In the genomic region with DNA sequence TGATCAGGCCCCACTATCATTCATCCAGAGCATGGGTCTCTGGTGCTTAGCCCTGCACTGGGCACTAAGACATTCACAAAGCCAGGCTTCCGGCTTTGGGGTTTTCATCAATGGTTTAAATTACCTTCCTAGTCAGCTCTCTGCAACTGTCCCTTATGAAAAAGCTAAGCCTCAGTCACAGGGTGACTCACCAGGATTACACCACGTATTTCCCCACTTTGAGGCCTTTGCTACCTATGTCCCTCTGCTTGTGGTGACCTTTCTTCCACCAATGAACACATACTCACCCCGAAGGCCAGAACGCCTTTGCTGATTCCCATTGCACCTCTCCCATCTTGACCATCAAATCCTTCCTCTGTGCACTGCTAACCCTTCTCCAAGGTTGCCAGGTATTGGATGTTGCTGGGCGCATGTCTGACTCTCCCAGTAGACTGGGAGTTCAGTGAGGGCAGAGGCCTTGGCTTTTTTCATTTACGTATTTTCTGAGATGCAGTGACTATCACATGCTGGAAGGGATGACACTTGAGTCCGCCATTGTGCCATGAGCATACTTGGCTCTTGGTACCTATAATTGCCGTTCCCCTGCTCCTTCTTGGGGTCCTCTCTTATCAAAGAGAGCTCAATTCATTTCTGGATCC, we compare ENCODE assay signal across 11 cellular contexts. TPM values are rescaled to one million over a fixed set of nuclear protein-coding genes. Genes with fewer than 3 reads are reported as not detected.
DNase-seq lines count a peak whose midpoint lies in the region; ATAC-seq and TF ChIP-seq lines count a peak whose summit lies in the region.
"Had no signal": no experiment of that assay in that cellular context is flagged by ENCODE, and none has a peak within 500 bp of the region (broad histone marks: within the 10 kb centered on the region; RNA-seq: fewer than 3 reads in every experiment).

No MANE protein-coding gene starts in this region.

- no peaks in the 10 kb centered on the region for H3K4me1 ChIP-seq in smooth muscle cell (ENCODE audit: low read depth)
- no peaks in the 10 kb centered on the region for H3K4me1 ChIP-seq in sigmoid colon

- H3F3A ChIP-seq in smooth muscle cell (ENCODE audit: low read depth), result no peaks in the 10 kb centered on the region

- H3K27ac Mint-ChIP-seq in activated CD4-positive, alpha-beta memory T cell treated with anti-CD3 and anti-CD28 coated beads, Interleukin-2, amount 10 ng/mL, durations not matched to agents 7 days and 5 days, result peak overlapping the region; percentile 63
- H3K27ac Mint-ChIP-seq: natural killer cell had no signal

- DNase-seq in SIG-M5 treated with dmso at 0.1 percent for 504 hours (lab: John Stamatoyannopoulos, UW; ENCODE audit: unreplicated experiment) (peak; percentile 28), SIG-M5 (lab: John Stamatoyannopoulos, UW) (no peak), smooth muscle cell (lab: John Stamatoyannopoulos, UW; ENCODE audit: unreplicated experiment) (no peak), NCI-H2029 treated with DMSO at 0.1 percent for 48 hours (lab: John Stamatoyannopoulos, UW) (no peak), sigmoid colon (no peak), HPDE6-E6E7 (ENCODE audit: extremely low spot score) (no peak)
- DNase-seq in activated CD4-positive, alpha-beta memory T cell treated with anti-CD3 and anti-CD28 coated beads, Interleukin-2, amount 10 ng/mL, durations not matched to agents 7 days and 5 days, result peak; percentile 20
- DNase-seq: dorsolateral prefrontal cortex, natural killer cell had no signal

- no peak for TF ChIP-seq EP300 in sigmoid colon (IDR thresholded peaks at IDR 0.05)

- no peak overlapping the region for H3K4me3 ChIP-seq in smooth muscle cell
- no peak overlapping the region for H3K4me3 ChIP-seq in sigmoid colon
- H3K4me3 ChIP-seq: A549, dorsolateral prefrontal cortex had no signal

- H3K36me3 ChIP-seq in smooth muscle cell (ENCODE audit: low read depth) (no peaks in the 10 kb centered on the region), sigmoid colon (no peaks in the 10 kb centered on the region)

- no peak overlapping the region for H3K4me2 ChIP-seq in smooth muscle cell
- H3K4me2 ChIP-seq: A549 had no signal

- no peak for TF ChIP-seq CTCF in smooth muscle cell (IDR thresholded peaks at IDR 0.05; ENCODE audit: borderline replicate concordance, insufficient read depth, poor library complexity, severe bottlenecking)
- TF ChIP-seq CTCF in sigmoid colon (IDR thresholded peaks at IDR 0.05), result no peak

- CTCF ChIA-PET in activated CD4-positive, alpha-beta memory T cell treated with anti-CD3 and anti-CD28 coated beads, Interleukin-2, amount 10 ng/mL, durations not matched to agents 7 days and 5 days (lab: Charles Lee), result interaction anchor here (1.0 to 2.1 kb wide), 5 partner anchors 25 to 335 kb away, joined by 3 to 7 read pairs (median 5); partner anchors contain the start of gene TEX48

- peak overlapping the region; percentile 10 for H2AFZ ChIP-seq in smooth muscle cell (ENCODE audit: low read depth)

- peaks cover 11% of the 10 kb centered on the region for H3K36me3 Mint-ChIP-seq in activated CD4-positive, alpha-beta memory T cell treated with anti-CD3 and anti-CD28 coated beads, Interleukin-2, amount 10 ng/mL, durations not matched to agents 7 days and 5 days (ENCODE audit: low read depth)
- H3K36me3 Mint-ChIP-seq: natural killer cell had no signal

- TF ChIP-seq POLR2A in sigmoid colon (IDR thresholded peaks at IDR 0.05), result no peak

- intact Hi-C loops in sigmoid colon (cut with DNase I), result no loop called here

- H3K27me3 ChIP-seq in smooth muscle cell (ENCODE audit: low read depth) (no peaks in the 10 kb centered on the region), sigmoid colon (no peaks in the 10 kb centered on the region)

- H3K9me3 ChIP-seq in smooth muscle cell (replicated peaks; ENCODE audit: low read depth), result no peaks in the 10 kb centered on the region
- H3K9me3 ChIP-seq in sigmoid colon, result no peaks in the 10 kb centered on the region
- H3K9me3 ChIP-seq: A549 had no signal

- H3K9me3 Mint-ChIP-seq in activated CD4-positive, alpha-beta memory T cell treated with anti-CD3 and anti-CD28 coated beads, Interleukin-2, amount 10 ng/mL, durations not matched to agents 7 days and 5 days, result no peaks in the 10 kb centered on the region
- H3K9me3 Mint-ChIP-seq: natural killer cell had no signal

- POLR2A ChIA-PET in activated CD4-positive, alpha-beta memory T cell treated with anti-CD3 and anti-CD28 coated beads, Interleukin-2, amount 10 ng/mL, durations not matched to agents 7 days and 5 days (lab: Charles Lee), result interaction anchor here (0.7 to 2.8 kb wide), 9 partner anchors 9 to 82 kb away, joined by 3 to 24 read pairs (median 4); partner anchors contain the start of gene TNFSF8

- no peaks in the 10 kb centered on the region for H4K20me1 ChIP-seq in smooth muscle cell (ENCODE audit: low read depth)

- ATAC-seq in HG03045 (IDR thresholded peaks at IDR 0.05; ENCODE audit: unreplicated experiment), result peak; percentile 79

- peaks cover 34% of the 10 kb centered on the region for H3K4me1 Mint-ChIP-seq in activated CD4-positive, alpha-beta memory T cell treated with anti-CD3 and anti-CD28 coated beads, Interleukin-2, amount 10 ng/mL, durations not matched to agents 7 days and 5 days
- H3K4me1 Mint-ChIP-seq: natural killer cell had no signal

- H3K9ac ChIP-seq in smooth muscle cell (ENCODE audit: low read depth), result no peak overlapping the region

- no peak overlapping the region for H3K27ac ChIP-seq in smooth muscle cell (ENCODE audit: low read depth)
- no peak overlapping the region for H3K27ac ChIP-seq in sigmoid colon
- H3K27ac ChIP-seq: A549, dorsolateral prefrontal cortex had no signal

- no peaks in the 10 kb centered on the region for H3K27me3 Mint-ChIP-seq in activated CD4-positive, alpha-beta memory T cell treated with anti-CD3 and anti-CD28 coated beads, Interleukin-2, amount 10 ng/mL, durations not matched to agents 7 days and 5 days

- WGBS in smooth muscle cell (ENCODE audit: low lambda C conversion rate), result 64% methylated on average over 8 of the region's 8 CpGs
- WGBS in sigmoid colon, 2 donors, result 76 to 88% methylated on average over 8 of the region's 8 CpGs

- no peaks in the 10 kb centered on the region for H3K79me2 ChIP-seq in smooth muscle cell (ENCODE audit: low read depth)

- H3K4me3 Mint-ChIP-seq in activated CD4-positive, alpha-beta memory T cell treated with anti-CD3 and anti-CD28 coated beads, Interleukin-2, amount 10 ng/mL, durations not matched to agents 7 days and 5 days, result no peak overlapping the region
- H3K4me3 Mint-ChIP-seq: natural killer cell had no signal

RNA-seq across cellular contexts. Expression of gene TNFSF8, which starts 58.7 kb away (rescaled TPM):
- 10 to 100 TPM; 34.6 to 34.8 TPM for total RNA-seq in activated CD4-positive, alpha-beta memory T cell treated with anti-CD3 and anti-CD28 coated beads, Interleukin-2, amount 10 ng/mL, durations not matched to agents 7 days and 5 days
- total RNA-seq in smooth muscle cell (not detected in 2 replicates), sigmoid colon (1 to 10 TPM; 1.4 to 3.0 (median 1.9) TPM)
- polyA plus RNA-seq in smooth muscle cell (not detected in 2 replicates), sigmoid colon (10 to 100 TPM in 1 of 3 donors, 1 to 10 TPM in 1, under 1 TPM in 1; 0.60 to 11.7 (median 1.4) TPM)
- polyA plus RNA-seq: A549 had no signal

Comparison
In these comparisons a context has a peak if more than half of its experiments do, and no peak if none do; other contexts are left out.
1. DNase-seq: peak in SIG-M5 treated with dmso at 0.1 percent for 504 hours (single experiment) and activated CD4-positive, alpha-beta memory T cell treated with anti-CD3 and anti-CD28 coated beads, Interleukin-2, amount 10 ng/mL, durations not matched to agents 7 days and 5 days (single experiment); none in SIG-M5 (single experiment), smooth muscle cell (single experiment), NCI-H2029 treated with DMSO at 0.1 percent for 48 hours (single experiment), sigmoid colon (single experiment) and HPDE6-E6E7 (single experiment).
2. RNA of gene TNFSF8, which starts 58.7 kb away (total RNA-seq): 34.6 to 34.8 TPM in activated CD4-positive, alpha-beta memory T cell treated with anti-CD3 and anti-CD28 coated beads, Interleukin-2, amount 10 ng/mL, durations not matched to agents 7 days and 5 days; 1.4 to 3.0 TPM in sigmoid colon and not detected in smooth muscle cell; every median in the first group is over 4 times any median in the second.